ENCODE assay signal across 8 cellular contexts in genomic region chr12:54287316-54288157, GRCh38. TPM values are rescaled to one million over a fixed set of nuclear protein-coding genes. Genes with fewer than 3 reads are reported as not detected.
DNase-seq lines count a peak whose midpoint lies in the region; ATAC-seq and TF ChIP-seq lines count a peak whose summit lies in the region.
"Had no signal": no experiment of that assay in that cellular context is flagged by ENCODE, and none has a peak within 500 bp of the region (broad histone marks: within the 10 kb centered on the region; RNA-seq: fewer than 3 reads in every experiment).

No MANE protein-coding gene starts in this region.

- H3K36me3 ChIP-seq in HUES48 (ENCODE audit: control insufficient read depth, insufficient read depth, low read length) = peaks cover 51% of the 10 kb centered on the region
- peaks cover 57% of the 10 kb centered on the region for H3K36me3 ChIP-seq in WERI-Rb-1
- H3K36me3 ChIP-seq in prostate gland = peaks cover 6 to 11% of the 10 kb centered on the region in 2 donors

- H3K27ac ChIP-seq in HUES48 (ENCODE audit: low read depth, low read length) = peak overlapping the region; percentile 52
- peak overlapping the region; percentile 45 for H3K27ac ChIP-seq in WERI-Rb-1
- H3K27ac ChIP-seq in prostate gland = no peak overlapping the region

- WGBS in prostate gland = 60% methylated on average over 8 of the region's 8 CpGs

- no peaks in the 10 kb centered on the region for H3K9me3 ChIP-seq in HUES48 (ENCODE audit: control insufficient read depth, insufficient read depth, low read length)
- H3K9me3 ChIP-seq in WERI-Rb-1 (ENCODE audit: severe bottlenecking) = no peaks in the 10 kb centered on the region
- no peaks in the 10 kb centered on the region for H3K9me3 ChIP-seq in prostate gland

- no peak for ATAC-seq in GM19395 (IDR thresholded peaks at IDR 0.05; ENCODE audit: unreplicated experiment)

- no peak for TF ChIP-seq CTCF in WERI-Rb-1 (IDR thresholded peaks at IDR 0.05; ENCODE audit: low read depth, low read length)
- no peak for TF ChIP-seq CTCF in prostate gland (IDR thresholded peaks at IDR 0.05)

- no peak overlapping the region for H3K4me3 ChIP-seq in HUES48 (ENCODE audit: low read depth, low read length)
- H3K4me3 ChIP-seq in WERI-Rb-1 (ENCODE audit: low read depth, low read length) = no peak overlapping the region
- H3K4me3 ChIP-seq in prostate gland = no peak overlapping the region

- no peak overlapping the region for H3K9ac ChIP-seq in HUES48 (ENCODE audit: low read depth, low read length)

- H3K27me3 ChIP-seq in HUES48 (ENCODE audit: control insufficient read depth, insufficient read depth, low read length) (no peaks in the 10 kb centered on the region), WERI-Rb-1 (ENCODE audit: insufficient read depth, low read depth, severe bottlenecking) (no peaks in the 10 kb centered on the region), prostate gland (replicated peaks; ENCODE audit: insufficient read depth) (no peaks in the 10 kb centered on the region)

- DNase-seq in ELF-1 (ENCODE audit: low read depth, low spot score) (peak; percentile 59), WERI-Rb-1 (no peak), myocyte (ENCODE audit: low read depth) (peak; percentile 35), prostate gland (ENCODE audit: low spot score) (no peak)
- DNase-seq in activated CD4-positive, alpha-beta T cell treated with anti-CD3 and anti-CD28 coated beads for 1 hour = no peak
- DNase-seq: Right ventricle myocardium superior had no signal

- TF ChIP-seq POLR2A in prostate gland (IDR thresholded peaks at IDR 0.05) = no peak

- intact Hi-C loops in prostate gland (cut with DNase I) = no loop called here

- H3K4me1 ChIP-seq in HUES48 (ENCODE audit: control insufficient read depth, insufficient read depth, low read length) (peaks cover 14% of the 10 kb centered on the region), prostate gland (replicated peaks) (peaks cover 6% of the 10 kb centered on the region)

RNA-seq across cellular contexts. Expression of gene HNRNPA1, which starts 7.0 kb away (rescaled TPM):
- total RNA-seq in myocyte (183 and 272 TPM in 2 replicates), prostate gland (100 to 1,000 TPM; 419 to 726 TPM)
- 371 TPM for polyA plus RNA-seq in myocyte (2012)

RNA-seq across cellular contexts. Expression of gene CBX5, which starts 7.6 kb away (rescaled TPM):
- 41.6 and 48.6 TPM in 2 replicates for total RNA-seq in myocyte
- polyA plus RNA-seq in myocyte (2012) = 18.3 TPM
- 10 to 100 TPM; 49.9 to 52.8 TPM for total RNA-seq in prostate gland

RNA-seq across cellular contexts. Expression of gene NFE2, which starts 13.3 kb away (rescaled TPM):
- total RNA-seq in myocyte (1.1 and 1.4 TPM in 2 replicates), prostate gland (1 to 10 TPM in 1 of 2 donors, not detected in 1; 1.1 TPM)
- polyA plus RNA-seq in myocyte (2012) = 0.08 TPM

RNA-seq across cellular contexts. Expression of gene COPZ1, which starts 37.4 kb away (rescaled TPM):
- total RNA-seq in myocyte = 228 and 256 TPM in 2 replicates
- 259 TPM for polyA plus RNA-seq in myocyte (2012)
- total RNA-seq in prostate gland = 100 to 1,000 TPM in 1 of 2 donors, 10 to 100 TPM in 1; 83.1 to 192 TPM

Comparison
In these comparisons a context has a peak if more than half of its experiments do, and no peak if none do; other contexts are left out.
1. DNase-seq: peak in ELF-1 (single experiment) and myocyte (single experiment); none in WERI-Rb-1 (single experiment), prostate gland (single experiment) and activated CD4-positive, alpha-beta T cell treated with anti-CD3 and anti-CD28 coated beads for 1 hour (single experiment).
2. H3K27ac ChIP-seq: peak in HUES48 (single experiment) and WERI-Rb-1 (single experiment); none in prostate gland (0 of 2).